ENCODE assay signal across 9 cellular contexts in the genomic region with DNA sequence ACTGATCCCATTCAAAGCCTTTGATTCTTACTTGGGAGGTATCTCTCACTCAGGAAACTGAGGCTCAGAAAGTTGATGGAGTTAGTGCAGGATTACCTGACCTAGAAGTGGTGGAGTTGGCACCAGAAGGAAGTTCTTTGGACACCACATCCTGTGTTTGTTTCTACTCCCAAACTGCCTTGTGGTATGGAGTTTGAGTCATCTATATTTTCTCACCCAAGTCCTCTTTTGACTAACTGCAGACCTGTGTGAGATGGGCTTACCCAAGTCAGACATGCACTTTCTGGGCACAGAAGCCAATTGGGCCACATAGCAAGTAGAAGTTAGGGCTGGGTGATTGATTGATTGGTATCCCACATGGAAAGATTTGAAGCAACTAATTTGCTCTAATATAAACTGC. TPM values are rescaled to one million over a fixed set of nuclear protein-coding genes. Genes with fewer than 3 reads are reported as not detected.
DNase-seq lines count a peak whose midpoint lies in the region; ATAC-seq and TF ChIP-seq lines count a peak whose summit lies in the region.
"Had no signal": no experiment of that assay in that cellular context is flagged by ENCODE, and none has a peak within 500 bp of the region (broad histone marks: within the 10 kb centered on the region; RNA-seq: fewer than 3 reads in every experiment).

No MANE protein-coding gene starts in this region.

- POLR2A ChIA-PET in activated CD4-positive, alpha-beta memory T cell treated with anti-CD3 and anti-CD28 coated beads, Interleukin-2, amount 10 ng/mL, durations not matched to agents 7 days and 5 days (lab: Charles Lee), result interaction anchor here (0.6 to 1.2 kb wide), 4 partner anchors 26 to 549 kb away, joined by 3 to 4 read pairs (median 4); a partner anchor contains a TSS

- no peaks in the 10 kb centered on the region for H3K9me3 Mint-ChIP-seq in activated CD4-positive, alpha-beta memory T cell treated with anti-CD3 and anti-CD28 coated beads, Interleukin-2, amount 10 ng/mL, durations not matched to agents 7 days and 5 days
- no peaks in the 10 kb centered on the region for H3K9me3 Mint-ChIP-seq in natural killer cell

- CTCF ChIA-PET in activated CD4-positive, alpha-beta memory T cell treated with anti-CD3 and anti-CD28 coated beads, Interleukin-2, amount 10 ng/mL, durations not matched to agents 7 days and 5 days (lab: Charles Lee), result interaction anchor here (1.4 kb wide), 1 partner anchor 16 kb away, joined by 3 read pairs; no protein-coding TSS in a partner anchor

- H3K27me3 Mint-ChIP-seq in activated CD4-positive, alpha-beta memory T cell treated with anti-CD3 and anti-CD28 coated beads, Interleukin-2, amount 10 ng/mL, durations not matched to agents 7 days and 5 days, result no peaks in the 10 kb centered on the region
- no peaks in the 10 kb centered on the region for H3K27me3 Mint-ChIP-seq in natural killer cell (ENCODE audit: low read depth in 2 of 2)

- intact Hi-C loops in natural killer cell (cut with micrococcal nuclease), result loop anchor here (5.0 kb wide), 1 partner anchor 41 kb away; no protein-coding TSS in a partner anchor

- peak overlapping the region; percentile 12 for H3K4me3 Mint-ChIP-seq in activated CD4-positive, alpha-beta memory T cell treated with anti-CD3 and anti-CD28 coated beads, Interleukin-2, amount 10 ng/mL, durations not matched to agents 7 days and 5 days
- H3K4me3 Mint-ChIP-seq in natural killer cell, result peak overlapping the region; percentile 35

- H3K36me3 Mint-ChIP-seq in activated CD4-positive, alpha-beta memory T cell treated with anti-CD3 and anti-CD28 coated beads, Interleukin-2, amount 10 ng/mL, durations not matched to agents 7 days and 5 days (ENCODE audit: low read depth), result peaks cover 3% of the 10 kb centered on the region
- H3K36me3 Mint-ChIP-seq in natural killer cell, result no peaks in the 10 kb centered on the region

- DNase-seq in activated CD4-positive, alpha-beta memory T cell treated with anti-CD3 and anti-CD28 coated beads, Interleukin-2, amount 10 ng/mL, durations not matched to agents 7 days and 5 days, result peak; percentile 52
- DNase-seq in natural killer cell, result no peak
- no peak for DNase-seq in NCI-H2107 treated with DMSO at 0.1 percent for 48 hours (lab: John Stamatoyannopoulos, UW; ENCODE audit: unreplicated experiment)
- no peak for DNase-seq in NCI-H2196 (lab: John Stamatoyannopoulos, UW; ENCODE audit: unreplicated experiment)
- no peak for DNase-seq in GF-D8 (lab: John Stamatoyannopoulos, UW)
- DNase-seq: activated CD8-positive, alpha-beta memory T cell treated with anti-CD3 and anti-CD28 coated beads for 24 hours had no signal

- peaks cover 35% of the 10 kb centered on the region for H3K4me1 Mint-ChIP-seq in activated CD4-positive, alpha-beta memory T cell treated with anti-CD3 and anti-CD28 coated beads, Interleukin-2, amount 10 ng/mL, durations not matched to agents 7 days and 5 days
- H3K4me1 Mint-ChIP-seq in natural killer cell, result peaks cover 18 to 32% of the 10 kb centered on the region in 2 donors

- H3K27ac Mint-ChIP-seq in activated CD4-positive, alpha-beta memory T cell treated with anti-CD3 and anti-CD28 coated beads, Interleukin-2, amount 10 ng/mL, durations not matched to agents 7 days and 5 days, result peak overlapping the region; percentile 92
- H3K27ac Mint-ChIP-seq in natural killer cell, result peak overlapping the region; percentile 43 to 81

- ATAC-seq in GM18907 (IDR thresholded peaks at IDR 0.05; ENCODE audit: unreplicated experiment), result peak; percentile 72
- peak; percentile 76 for ATAC-seq in HG03175 (IDR thresholded peaks at IDR 0.05; ENCODE audit: unreplicated experiment)
- ATAC-seq in natural killer cell, result peak in 2 of 3 donors; percentile 36 to 47
- ATAC-seq in GM19395 (IDR thresholded peaks at IDR 0.05; ENCODE audit: unreplicated experiment), result no peak

- TF ChIP-seq CTCF in natural killer cell (IDR thresholded peaks at IDR 0.05), result no peak

RNA-seq across cellular contexts. Expression of a gene that starts 36.1 kb away (rescaled TPM):
- total RNA-seq in activated CD4-positive, alpha-beta memory T cell treated with anti-CD3 and anti-CD28 coated beads, Interleukin-2, amount 10 ng/mL, durations not matched to agents 7 days and 5 days, result 1 to 10 TPM; 7.0 to 7.7 TPM
- total RNA-seq in natural killer cell, result 10 to 100 TPM; 21.8 to 31.5 (median 21.8) TPM
